Comparison of ENCODE assay signal across 17 cellular contexts in genomic region chr9:111065414-111065813, GRCh38.
"Had no signal": no experiment of that assay in that cellular context is flagged by ENCODE, and none has a peak within 500 bp of the region (broad histone marks: within the 10 kb centered on the region; RNA-seq: fewer than 3 reads in every experiment).

No MANE protein-coding gene starts in this region.

- H3K36me3 Mint-ChIP-seq: activated naive CD8-positive, alpha-beta T cell treated with anti-CD3 and anti-CD28 coated beads, Interleukin-2, amount 10 ng/mL, durations not matched to agents 7 days and 5 days had no signal

- H3K9me3 Mint-ChIP-seq: activated CD4-positive, alpha-beta T cell treated with anti-CD3 and anti-CD28 coated beads, Interleukin-2, amount 10 ng/mL, durations not matched to agents 7 days and 5 days; activated naive CD8-positive, alpha-beta T cell treated with anti-CD3 and anti-CD28 coated beads, Interleukin-2, amount 10 ng/mL, durations not matched to agents 7 days and 5 days had no signal

- H3K4me3 Mint-ChIP-seq: activated CD4-positive, alpha-beta T cell treated with anti-CD3 and anti-CD28 coated beads, Interleukin-2, amount 10 ng/mL, durations not matched to agents 7 days and 5 days; activated naive CD8-positive, alpha-beta T cell treated with anti-CD3 and anti-CD28 coated beads, Interleukin-2, amount 10 ng/mL, durations not matched to agents 7 days and 5 days; activated T-cell treated with anti-CD3 and anti-CD28 coated beads, Interleukin-2, amount 50 U/mL, for 72 hours; central memory CD8-positive, alpha-beta T cell; naive thymus-derived CD8-positive, alpha-beta T cell had no signal

- H3K27me3 Mint-ChIP-seq: activated naive CD8-positive, alpha-beta T cell treated with anti-CD3 and anti-CD28 coated beads, Interleukin-2, amount 10 ng/mL, durations not matched to agents 7 days and 5 days; central memory CD8-positive, alpha-beta T cell had no signal

- DNase-seq: activated CD4-positive, alpha-beta T cell treated with anti-CD3 and anti-CD28 coated beads, Interleukin-2, amount 10 ng/mL, durations not matched to agents 7 days and 5 days; activated CD8-positive, alpha-beta memory T cell treated with anti-CD3 and anti-CD28 coated beads, Interleukin-2, amount 50 U/mL, for 48 hours; activated naive CD8-positive, alpha-beta T cell treated with anti-CD3 and anti-CD28 coated beads, Interleukin-2, amount 10 ng/mL, durations not matched to agents 7 days and 5 days; activated T-cell treated with anti-CD3 and anti-CD28 coated beads, Interleukin-2, amount 50 U/mL, for 72 hours; anterior cingulate cortex; brain microvascular endothelial cell; effector CD4-positive, alpha-beta T cell; esophagus squamous epithelium; left ventricle myocardium superior; mesenchymal stem cell; naive thymus-derived CD8-positive, alpha-beta T cell; stimulated activated CD4-positive, alpha-beta T cell treated with anti-CD3 and anti-CD28 coated beads, Interleukin-15, amount 100 ng/mL, for 24 hours; stimulated activated CD4-positive, alpha-beta T cell treated with anti-CD3 and anti-CD28 coated beads, Interleukin-4, amount 100 ng/mL, for 4 hours; stimulated activated CD8-positive, alpha-beta memory T cell treated with anti-CD3 and anti-CD28 coated beads, Interleukin-4, amount 100 ng/mL, for 48 hours; stimulated activated naive CD8-positive, alpha-beta T cell treated with anti-CD3 and anti-CD28 coated beads, Interleukin-15, Interleukin-2, amounts not matched to agents 100 U/mL and 50 U/mL, for 24 hours; T-helper 2 cell had no signal

- H3K4me1 Mint-ChIP-seq: activated CD4-positive, alpha-beta T cell treated with anti-CD3 and anti-CD28 coated beads, Interleukin-2, amount 10 ng/mL, durations not matched to agents 7 days and 5 days; activated naive CD8-positive, alpha-beta T cell treated with anti-CD3 and anti-CD28 coated beads, Interleukin-2, amount 10 ng/mL, durations not matched to agents 7 days and 5 days; central memory CD8-positive, alpha-beta T cell; naive thymus-derived CD8-positive, alpha-beta T cell had no signal

- H3K27ac Mint-ChIP-seq: activated CD4-positive, alpha-beta T cell treated with anti-CD3 and anti-CD28 coated beads, Interleukin-2, amount 10 ng/mL, durations not matched to agents 7 days and 5 days; activated naive CD8-positive, alpha-beta T cell treated with anti-CD3 and anti-CD28 coated beads, Interleukin-2, amount 10 ng/mL, durations not matched to agents 7 days and 5 days; activated T-cell treated with anti-CD3 and anti-CD28 coated beads, Interleukin-2, amount 50 U/mL, for 72 hours; naive thymus-derived CD8-positive, alpha-beta T cell had no signal

- ATAC-seq: activated T-cell treated with anti-CD3 and anti-CD28 coated beads, Interleukin-2, amount 50 U/mL, for 72 hours; naive thymus-derived CD8-positive, alpha-beta T cell; stimulated activated naive CD8-positive, alpha-beta T cell treated with anti-CD3 and anti-CD28 coated beads, Interleukin-15, Interleukin-2, amounts not matched to agents 100 U/mL and 50 U/mL, for 24 hours had no signal
